ENCODE assay signal across 12 cellular contexts in the genomic region with DNA sequence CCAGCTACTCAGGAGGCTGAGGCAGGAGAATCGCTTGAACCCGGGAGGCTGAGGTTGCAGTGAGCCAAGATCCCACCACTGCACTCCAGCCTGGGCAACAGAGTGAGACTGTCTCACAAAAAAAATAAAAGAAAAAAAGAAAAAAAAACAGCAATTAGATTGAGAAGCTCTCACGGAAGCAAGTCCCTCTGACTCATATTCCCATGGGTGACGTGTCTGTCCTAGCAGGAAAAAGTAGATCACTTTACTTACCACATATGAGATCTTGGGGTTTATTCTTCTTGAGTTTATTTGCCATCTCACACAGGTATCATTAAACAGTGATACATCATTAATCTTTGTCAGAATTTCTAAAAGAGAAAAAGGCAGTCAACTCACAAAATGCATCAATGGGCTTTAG.
DNase-seq lines count a peak whose midpoint lies in the region; ATAC-seq and TF ChIP-seq lines count a peak whose summit lies in the region.
"Had no signal": no experiment of that assay in that cellular context is flagged by ENCODE, and none has a peak within 500 bp of the region (broad histone marks: within the 10 kb centered on the region; RNA-seq: fewer than 3 reads in every experiment).

No MANE protein-coding gene starts in this region.

- intact Hi-C loops in ovary (cut with DNase I), result no loop called here

- no peaks in the 10 kb centered on the region for H3K9me3 Mint-ChIP-seq in type B pancreatic cell
- no peaks in the 10 kb centered on the region for H3K9me3 Mint-ChIP-seq in CD8-positive, alpha-beta memory T cell
- H3K9me3 Mint-ChIP-seq: nephron progenitor cell had no signal

- no peaks in the 10 kb centered on the region for H3K4me1 ChIP-seq in CD8-positive, alpha-beta memory T cell (ENCODE audit: insufficient read depth, low read length)
- no peaks in the 10 kb centered on the region for H3K4me1 ChIP-seq in ovary (ENCODE audit: insufficient read depth)
- H3K4me1 ChIP-seq: upper lobe of left lung had no signal

- H3K9me3 ChIP-seq in T-helper 17 cell (ENCODE audit: control insufficient read depth, low read length, poor library complexity, severe bottlenecking) (no peaks in the 10 kb centered on the region), ovary (no peaks in the 10 kb centered on the region)
- H3K9me3 ChIP-seq in CD8-positive, alpha-beta memory T cell (ENCODE audit: low read length), result no peaks in the 10 kb centered on the region
- H3K9me3 ChIP-seq: upper lobe of left lung had no signal

- POLR2A ChIA-PET in CD8-positive, alpha-beta memory T cell (lab: Charles Lee), result no interaction called here

- no peak for TF ChIP-seq CTCF in fibroblast of the aortic adventitia (IDR thresholded peaks at IDR 0.05; ENCODE audit: insufficient read depth, low read length)
- TF ChIP-seq CTCF in type B pancreatic cell (conservative IDR thresholded peaks at IDR 0.05), result no peak
- TF ChIP-seq CTCF in ovary (IDR thresholded peaks at IDR 0.05), result no peak

- ATAC-seq in T-helper 17 cell, result no peak
- ATAC-seq in GM19023 (IDR thresholded peaks at IDR 0.05; ENCODE audit: unreplicated experiment), result no peak

- peak; percentile 66 for DNase-seq in NCI-H2171 treated with DMSO at 0.1 percent for 48 hours (lab: John Stamatoyannopoulos, UW)
- no peak for DNase-seq in NCI-H2171 (lab: John Stamatoyannopoulos, UW)
- no peak for DNase-seq in T-helper 17 cell
- DNase-seq in fibroblast of the aortic adventitia (ENCODE audit: low read depth), result peak; percentile 69
- DNase-seq in type B pancreatic cell (ENCODE audit: extremely low spot score, unreplicated experiment), result no peak
- no peak for DNase-seq in CD8-positive, alpha-beta memory T cell
- DNase-seq in ovary, result no peak
- DNase-seq: NCI-H2029, nephron progenitor cell had no signal

- H3K4me3 Mint-ChIP-seq in T-helper 17 cell (no peak overlapping the region), type B pancreatic cell (no peak overlapping the region)
- no peak overlapping the region for H3K4me3 Mint-ChIP-seq in CD8-positive, alpha-beta memory T cell
- H3K4me3 Mint-ChIP-seq: nephron progenitor cell had no signal

- WGBS in ovary, 3 donors, result 65 to 79% (median 77%) methylated on average over 4 of the region's 4 CpGs

- H3K27ac ChIP-seq in CD8-positive, alpha-beta memory T cell (ENCODE audit: low read depth, low read length), result no peak overlapping the region
- H3K27ac ChIP-seq in ovary, result no peak overlapping the region
- H3K27ac ChIP-seq: SK-N-MC, upper lobe of left lung had no signal

- H3K27ac Mint-ChIP-seq in T-helper 17 cell (peak overlapping the region; percentile 56), type B pancreatic cell (peak overlapping the region; percentile 82)
- peak overlapping the region in 2 of 8 donors; percentile 32 to 34 for H3K27ac Mint-ChIP-seq in CD8-positive, alpha-beta memory T cell

- no peaks in the 10 kb centered on the region for H3K27me3 Mint-ChIP-seq in T-helper 17 cell
- H3K27me3 Mint-ChIP-seq in type B pancreatic cell, result no peaks in the 10 kb centered on the region
- H3K27me3 Mint-ChIP-seq in CD8-positive, alpha-beta memory T cell, result no peaks in the 10 kb centered on the region

- TF ChIP-seq POLR2A in ovary (IDR thresholded peaks at IDR 0.05), result no peak

- no peak for TF ChIP-seq EP300 in ovary (IDR thresholded peaks at IDR 0.05)

- H3K4me1 Mint-ChIP-seq in T-helper 17 cell, result peaks cover 7% of the 10 kb centered on the region
- H3K4me1 Mint-ChIP-seq in type B pancreatic cell (ENCODE audit: unreplicated experiment), result peaks cover 13% of the 10 kb centered on the region
- H3K4me1 Mint-ChIP-seq in CD8-positive, alpha-beta memory T cell, result no peaks in the 10 kb centered on the region

- H3K36me3 Mint-ChIP-seq in T-helper 17 cell (ENCODE audit: low read depth), result no peaks in the 10 kb centered on the region
- H3K36me3 Mint-ChIP-seq in type B pancreatic cell, result peaks cover 8% of the 10 kb centered on the region
- peaks cover 0 to 30% (median 14%) of the 10 kb centered on the region in 3 donors for H3K36me3 Mint-ChIP-seq in CD8-positive, alpha-beta memory T cell

- H3K27me3 ChIP-seq in CD8-positive, alpha-beta memory T cell (ENCODE audit: insufficient read depth, low read length, poor library complexity, severe bottlenecking), result no peaks in the 10 kb centered on the region
- H3K27me3 ChIP-seq in ovary, result no peaks in the 10 kb centered on the region
- H3K27me3 ChIP-seq: upper lobe of left lung had no signal

- CTCF ChIA-PET in CD8-positive, alpha-beta memory T cell (lab: Charles Lee), result interaction anchor here (1.0 to 3.5 kb wide), 12 partner anchors 10 to 267 kb away, joined by 3 to 22 read pairs (median 5); a partner anchor contains a TSS

- H3K4me3 ChIP-seq in fibroblast of the aortic adventitia (ENCODE audit: low read depth, low read length) (no peak overlapping the region), ovary (no peak overlapping the region)
- no peak overlapping the region for H3K4me3 ChIP-seq in CD8-positive, alpha-beta memory T cell (ENCODE audit: low read length)
- H3K4me3 ChIP-seq: SK-N-MC, upper lobe of left lung had no signal

- H3K36me3 ChIP-seq in CD8-positive, alpha-beta memory T cell (ENCODE audit: insufficient read depth, low read length), result no peaks in the 10 kb centered on the region
- no peaks in the 10 kb centered on the region for H3K36me3 ChIP-seq in ovary

Comparison
In these comparisons a context has a peak if more than half of its experiments do, and no peak if none do; other contexts are left out.
1. DNase-seq: peak in NCI-H2171 treated with DMSO at 0.1 percent for 48 hours (single experiment) and fibroblast of the aortic adventitia (single experiment); none in NCI-H2171 (single experiment), T-helper 17 cell (0 of 3), type B pancreatic cell (single experiment), CD8-positive, alpha-beta memory T cell (0 of 5) and ovary (0 of 5).